1 cellular context compared by ENCODE assay signal in the genomic region with DNA sequence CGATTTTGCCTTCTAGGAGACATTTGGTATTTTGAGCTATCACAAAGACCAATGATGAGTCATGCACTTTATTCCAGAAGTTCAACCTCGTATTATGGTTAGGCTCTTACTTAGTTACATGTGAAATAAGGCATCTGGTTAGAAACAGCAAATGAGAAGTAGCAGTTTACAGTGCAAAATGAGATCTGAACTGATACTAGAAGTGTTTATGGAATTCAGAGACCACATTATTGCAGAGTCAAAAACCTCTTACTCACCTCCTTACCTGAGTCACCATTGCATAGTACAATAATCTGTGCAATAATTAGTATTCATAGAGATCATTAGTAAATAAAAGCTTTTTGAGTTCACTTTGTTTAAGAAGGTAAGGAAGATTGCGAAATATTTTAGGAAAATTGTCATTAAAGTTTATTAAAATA.
TF ChIP-seq lines count a peak whose summit lies in the region.

No MANE protein-coding gene starts in this region.

TF ChIP-seq in GM23338, 12 proteins besides CTCF, POLR2A, EP300 and RAD21 (continued from another document):
- TF ChIP-seq, protein P1, sequence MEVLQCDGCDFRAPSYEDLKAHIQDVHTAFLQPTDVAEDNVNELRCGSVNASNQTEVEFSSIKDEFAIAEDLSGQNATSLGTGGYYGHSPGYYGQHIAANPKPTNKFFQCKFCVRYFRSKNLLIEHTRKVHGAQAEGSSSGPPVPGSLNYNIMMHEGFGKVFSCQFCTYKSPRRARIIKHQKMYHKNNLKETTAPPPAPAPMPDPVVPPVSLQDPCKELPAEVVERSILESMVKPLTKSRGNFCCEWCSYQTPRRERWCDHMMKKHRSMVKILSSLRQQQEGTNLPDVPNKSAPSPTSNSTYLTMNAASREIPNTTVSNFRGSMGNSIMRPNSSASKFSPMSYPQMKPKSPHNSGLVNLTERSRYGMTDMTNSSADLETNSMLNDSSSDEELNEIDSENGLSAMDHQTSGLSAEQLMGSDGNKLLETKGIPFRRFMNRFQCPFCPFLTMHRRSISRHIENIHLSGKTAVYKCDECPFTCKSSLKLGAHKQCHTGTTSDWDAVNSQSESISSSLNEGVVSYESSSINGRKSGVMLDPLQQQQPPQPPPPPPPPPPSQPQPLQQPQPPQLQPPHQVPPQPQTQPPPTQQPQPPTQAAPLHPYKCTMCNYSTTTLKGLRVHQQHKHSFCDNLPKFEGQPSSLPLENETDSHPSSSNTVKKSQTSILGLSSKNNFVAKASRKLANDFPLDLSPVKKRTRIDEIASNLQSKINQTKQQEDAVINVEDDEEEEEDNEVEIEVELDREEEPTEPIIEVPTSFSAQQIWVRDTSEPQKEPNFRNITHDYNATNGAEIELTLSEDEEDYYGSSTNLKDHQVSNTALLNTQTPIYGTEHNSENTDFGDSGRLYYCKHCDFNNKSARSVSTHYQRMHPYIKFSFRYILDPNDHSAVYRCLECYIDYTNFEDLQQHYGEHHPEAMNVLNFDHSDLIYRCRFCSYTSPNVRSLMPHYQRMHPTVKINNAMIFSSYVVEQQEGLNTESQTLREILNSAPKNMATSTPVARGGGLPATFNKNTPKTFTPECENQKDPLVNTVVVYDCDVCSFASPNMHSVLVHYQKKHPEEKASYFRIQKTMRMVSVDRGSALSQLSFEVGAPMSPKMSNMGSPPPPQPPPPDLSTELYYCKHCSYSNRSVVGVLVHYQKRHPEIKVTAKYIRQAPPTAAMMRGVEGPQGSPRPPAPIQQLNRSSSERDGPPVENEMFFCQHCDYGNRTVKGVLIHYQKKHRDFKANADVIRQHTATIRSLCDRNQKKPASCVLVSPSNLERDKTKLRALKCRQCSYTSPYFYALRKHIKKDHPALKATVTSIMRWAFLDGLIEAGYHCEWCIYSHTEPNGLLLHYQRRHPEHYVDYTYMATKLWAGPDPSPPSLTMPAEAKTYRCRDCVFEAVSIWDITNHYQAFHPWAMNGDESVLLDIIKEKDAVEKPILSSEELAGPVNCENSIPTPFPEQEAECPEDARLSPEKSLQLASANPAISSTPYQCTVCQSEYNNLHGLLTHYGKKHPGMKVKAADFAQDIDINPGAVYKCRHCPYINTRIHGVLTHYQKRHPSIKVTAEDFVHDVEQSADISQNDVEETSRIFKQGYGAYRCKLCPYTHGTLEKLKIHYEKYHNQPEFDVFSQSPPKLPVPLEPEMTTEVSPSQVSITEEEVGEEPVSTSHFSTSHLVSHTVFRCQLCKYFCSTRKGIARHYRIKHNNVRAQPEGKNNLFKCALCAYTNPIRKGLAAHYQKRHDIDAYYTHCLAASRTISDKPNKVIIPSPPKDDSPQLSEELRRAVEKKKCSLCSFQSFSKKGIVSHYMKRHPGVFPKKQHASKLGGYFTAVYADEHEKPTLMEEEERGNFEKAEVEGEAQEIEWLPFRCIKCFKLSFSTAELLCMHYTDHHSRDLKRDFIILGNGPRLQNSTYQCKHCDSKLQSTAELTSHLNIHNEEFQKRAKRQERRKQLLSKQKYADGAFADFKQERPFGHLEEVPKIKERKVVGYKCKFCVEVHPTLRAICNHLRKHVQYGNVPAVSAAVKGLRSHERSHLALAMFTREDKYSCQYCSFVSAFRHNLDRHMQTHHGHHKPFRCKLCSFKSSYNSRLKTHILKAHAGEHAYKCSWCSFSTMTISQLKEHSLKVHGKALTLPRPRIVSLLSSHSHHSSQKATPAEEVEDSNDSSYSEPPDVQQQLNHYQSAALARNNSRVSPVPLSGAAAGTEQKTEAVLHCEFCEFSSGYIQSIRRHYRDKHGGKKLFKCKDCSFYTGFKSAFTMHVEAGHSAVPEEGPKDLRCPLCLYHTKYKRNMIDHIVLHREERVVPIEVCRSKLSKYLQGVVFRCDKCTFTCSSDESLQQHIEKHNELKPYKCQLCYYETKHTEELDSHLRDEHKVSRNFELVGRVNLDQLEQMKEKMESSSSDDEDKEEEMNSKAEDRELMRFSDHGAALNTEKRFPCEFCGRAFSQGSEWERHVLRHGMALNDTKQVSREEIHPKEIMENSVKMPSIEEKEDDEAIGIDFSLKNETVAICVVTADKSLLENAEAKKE (CRISPR knock-in tag; IDR thresholded peaks at IDR 0.05) = no peak
- no peak for TF ChIP-seq NANOG (IDR thresholded peaks at IDR 0.05; ENCODE audit: borderline replicate concordance)
- no peak for TF ChIP-seq POLR2AphosphoS5 (IDR thresholded peaks at IDR 0.05; ENCODE audit: low read depth)
- TF ChIP-seq, protein P2, sequence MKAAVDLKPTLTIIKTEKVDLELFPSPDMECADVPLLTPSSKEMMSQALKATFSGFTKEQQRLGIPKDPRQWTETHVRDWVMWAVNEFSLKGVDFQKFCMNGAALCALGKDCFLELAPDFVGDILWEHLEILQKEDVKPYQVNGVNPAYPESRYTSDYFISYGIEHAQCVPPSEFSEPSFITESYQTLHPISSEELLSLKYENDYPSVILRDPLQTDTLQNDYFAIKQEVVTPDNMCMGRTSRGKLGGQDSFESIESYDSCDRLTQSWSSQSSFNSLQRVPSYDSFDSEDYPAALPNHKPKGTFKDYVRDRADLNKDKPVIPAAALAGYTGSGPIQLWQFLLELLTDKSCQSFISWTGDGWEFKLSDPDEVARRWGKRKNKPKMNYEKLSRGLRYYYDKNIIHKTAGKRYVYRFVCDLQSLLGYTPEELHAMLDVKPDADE (IDR thresholded peaks at IDR 0.05) = no peak
- no peak for TF ChIP-seq JUNB (IDR thresholded peaks at IDR 0.05; ENCODE audit: unreplicated experiment)
- TF ChIP-seq, protein P3, sequence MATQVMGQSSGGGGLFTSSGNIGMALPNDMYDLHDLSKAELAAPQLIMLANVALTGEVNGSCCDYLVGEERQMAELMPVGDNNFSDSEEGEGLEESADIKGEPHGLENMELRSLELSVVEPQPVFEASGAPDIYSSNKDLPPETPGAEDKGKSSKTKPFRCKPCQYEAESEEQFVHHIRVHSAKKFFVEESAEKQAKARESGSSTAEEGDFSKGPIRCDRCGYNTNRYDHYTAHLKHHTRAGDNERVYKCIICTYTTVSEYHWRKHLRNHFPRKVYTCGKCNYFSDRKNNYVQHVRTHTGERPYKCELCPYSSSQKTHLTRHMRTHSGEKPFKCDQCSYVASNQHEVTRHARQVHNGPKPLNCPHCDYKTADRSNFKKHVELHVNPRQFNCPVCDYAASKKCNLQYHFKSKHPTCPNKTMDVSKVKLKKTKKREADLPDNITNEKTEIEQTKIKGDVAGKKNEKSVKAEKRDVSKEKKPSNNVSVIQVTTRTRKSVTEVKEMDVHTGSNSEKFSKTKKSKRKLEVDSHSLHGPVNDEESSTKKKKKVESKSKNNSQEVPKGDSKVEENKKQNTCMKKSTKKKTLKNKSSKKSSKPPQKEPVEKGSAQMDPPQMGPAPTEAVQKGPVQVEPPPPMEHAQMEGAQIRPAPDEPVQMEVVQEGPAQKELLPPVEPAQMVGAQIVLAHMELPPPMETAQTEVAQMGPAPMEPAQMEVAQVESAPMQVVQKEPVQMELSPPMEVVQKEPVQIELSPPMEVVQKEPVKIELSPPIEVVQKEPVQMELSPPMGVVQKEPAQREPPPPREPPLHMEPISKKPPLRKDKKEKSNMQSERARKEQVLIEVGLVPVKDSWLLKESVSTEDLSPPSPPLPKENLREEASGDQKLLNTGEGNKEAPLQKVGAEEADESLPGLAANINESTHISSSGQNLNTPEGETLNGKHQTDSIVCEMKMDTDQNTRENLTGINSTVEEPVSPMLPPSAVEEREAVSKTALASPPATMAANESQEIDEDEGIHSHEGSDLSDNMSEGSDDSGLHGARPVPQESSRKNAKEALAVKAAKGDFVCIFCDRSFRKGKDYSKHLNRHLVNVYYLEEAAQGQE (IDR thresholded peaks at IDR 0.05; ENCODE audit: unreplicated experiment) = no peak
- TF ChIP-seq EZH2phosphoT487 (IDR thresholded peaks at IDR 0.05; ENCODE audit: unreplicated experiment) = no peak
- TF ChIP-seq CREB1 (CRISPR knock-in tag; IDR thresholded peaks at IDR 0.05; ENCODE audit: low read depth) = no peak
- no peak for TF ChIP-seq ZNF331 (CRISPR knock-in tag; IDR thresholded peaks at IDR 0.05; ENCODE audit: low read depth)
